In genomic region chr19:45508931-45509691, GRCh38 we compare ENCODE assay signal across 1 cellular context.
TF ChIP-seq lines count a peak whose summit lies in the region.

No MANE protein-coding gene starts in this region.

TF ChIP-seq in GM12878, 131 proteins besides CTCF, POLR2A, EP300 and RAD21 (continued from another document and continues in another):
- peak; percentile 40 for TF ChIP-seq BCL3 (IDR thresholded peaks at IDR 0.05; ENCODE audit: borderline replicate concordance, insufficient read depth, low read depth, low read length, poor library complexity, severe bottlenecking)
- TF ChIP-seq RAD51 (IDR thresholded peaks at IDR 0.05): no peak
- peak; percentile 67; the same call in 1 of the 2 replicates for TF ChIP-seq DPF2 (IDR thresholded peaks at IDR 0.05)
- TF ChIP-seq, protein P1, sequence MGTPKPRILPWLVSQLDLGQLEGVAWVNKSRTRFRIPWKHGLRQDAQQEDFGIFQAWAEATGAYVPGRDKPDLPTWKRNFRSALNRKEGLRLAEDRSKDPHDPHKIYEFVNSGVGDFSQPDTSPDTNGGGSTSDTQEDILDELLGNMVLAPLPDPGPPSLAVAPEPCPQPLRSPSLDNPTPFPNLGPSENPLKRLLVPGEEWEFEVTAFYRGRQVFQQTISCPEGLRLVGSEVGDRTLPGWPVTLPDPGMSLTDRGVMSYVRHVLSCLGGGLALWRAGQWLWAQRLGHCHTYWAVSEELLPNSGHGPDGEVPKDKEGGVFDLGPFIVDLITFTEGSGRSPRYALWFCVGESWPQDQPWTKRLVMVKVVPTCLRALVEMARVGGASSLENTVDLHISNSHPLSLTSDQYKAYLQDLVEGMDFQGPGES (IDR thresholded peaks at IDR 0.05): no peak
- TF ChIP-seq, protein P2, sequence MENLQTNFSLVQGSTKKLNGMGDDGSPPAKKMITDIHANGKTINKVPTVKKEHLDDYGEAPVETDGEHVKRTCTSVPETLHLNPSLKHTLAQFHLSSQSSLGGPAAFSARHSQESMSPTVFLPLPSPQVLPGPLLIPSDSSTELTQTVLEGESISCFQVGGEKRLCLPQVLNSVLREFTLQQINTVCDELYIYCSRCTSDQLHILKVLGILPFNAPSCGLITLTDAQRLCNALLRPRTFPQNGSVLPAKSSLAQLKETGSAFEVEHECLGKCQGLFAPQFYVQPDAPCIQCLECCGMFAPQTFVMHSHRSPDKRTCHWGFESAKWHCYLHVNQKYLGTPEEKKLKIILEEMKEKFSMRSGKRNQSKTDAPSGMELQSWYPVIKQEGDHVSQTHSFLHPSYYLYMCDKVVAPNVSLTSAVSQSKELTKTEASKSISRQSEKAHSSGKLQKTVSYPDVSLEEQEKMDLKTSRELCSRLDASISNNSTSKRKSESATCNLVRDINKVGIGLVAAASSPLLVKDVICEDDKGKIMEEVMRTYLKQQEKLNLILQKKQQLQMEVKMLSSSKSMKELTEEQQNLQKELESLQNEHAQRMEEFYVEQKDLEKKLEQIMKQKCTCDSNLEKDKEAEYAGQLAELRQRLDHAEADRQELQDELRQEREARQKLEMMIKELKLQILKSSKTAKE (IDR thresholded peaks at IDR 0.05; ENCODE audit: low read depth, poor library complexity, severe bottlenecking): peak; percentile 44
- TF ChIP-seq ZNF622 (IDR thresholded peaks at IDR 0.05): no peak
- TF ChIP-seq, protein P3, sequence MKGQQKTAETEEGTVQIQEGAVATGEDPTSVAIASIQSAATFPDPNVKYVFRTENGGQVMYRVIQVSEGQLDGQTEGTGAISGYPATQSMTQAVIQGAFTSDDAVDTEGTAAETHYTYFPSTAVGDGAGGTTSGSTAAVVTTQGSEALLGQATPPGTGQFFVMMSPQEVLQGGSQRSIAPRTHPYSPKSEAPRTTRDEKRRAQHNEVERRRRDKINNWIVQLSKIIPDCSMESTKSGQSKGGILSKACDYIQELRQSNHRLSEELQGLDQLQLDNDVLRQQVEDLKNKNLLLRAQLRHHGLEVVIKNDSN (IDR thresholded peaks at IDR 0.05; ENCODE audit: borderline replicate concordance, extremely low read length, insufficient read depth, low read depth, low read length): no peak
- TF ChIP-seq, protein P4, sequence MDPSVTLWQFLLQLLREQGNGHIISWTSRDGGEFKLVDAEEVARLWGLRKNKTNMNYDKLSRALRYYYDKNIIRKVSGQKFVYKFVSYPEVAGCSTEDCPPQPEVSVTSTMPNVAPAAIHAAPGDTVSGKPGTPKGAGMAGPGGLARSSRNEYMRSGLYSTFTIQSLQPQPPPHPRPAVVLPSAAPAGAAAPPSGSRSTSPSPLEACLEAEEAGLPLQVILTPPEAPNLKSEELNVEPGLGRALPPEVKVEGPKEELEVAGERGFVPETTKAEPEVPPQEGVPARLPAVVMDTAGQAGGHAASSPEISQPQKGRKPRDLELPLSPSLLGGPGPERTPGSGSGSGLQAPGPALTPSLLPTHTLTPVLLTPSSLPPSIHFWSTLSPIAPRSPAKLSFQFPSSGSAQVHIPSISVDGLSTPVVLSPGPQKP (IDR thresholded peaks at IDR 0.05; ENCODE audit: low read depth, low read length): peak; percentile 61; the same call in 1 of the 2 replicates
- TF ChIP-seq RUNX3 (IDR thresholded peaks at IDR 0.05; ENCODE audit: low read length): peak; percentile 79
- no peak for TF ChIP-seq NFYA (IDR thresholded peaks at IDR 0.05; ENCODE audit: borderline replicate concordance, low read depth, low read length)
- TF ChIP-seq YBX1 (IDR thresholded peaks at IDR 0.05): peak; percentile 68; the same call in 1 of the 2 replicates
- TF ChIP-seq SMAD5 (IDR thresholded peaks at IDR 0.05; ENCODE audit: low read depth): no peak
- no peak for TF ChIP-seq MAX (IDR thresholded peaks at IDR 0.05; ENCODE audit: low read depth, low read length)
- TF ChIP-seq CREM (IDR thresholded peaks at IDR 0.05; ENCODE audit: low read depth): peak; percentile 55; the same call in 1 of the 2 replicates
- no peak for TF ChIP-seq ZSCAN29 (IDR thresholded peaks at IDR 0.05)
- no peak for TF ChIP-seq CBFB (IDR thresholded peaks at IDR 0.05; ENCODE audit: low read depth)
- no peak for TF ChIP-seq NFIC (IDR thresholded peaks at IDR 0.05; ENCODE audit: low read depth, low read length)
- TF ChIP-seq TARDBP (IDR thresholded peaks at IDR 0.05; ENCODE audit: borderline replicate concordance): no peak
- TF ChIP-seq ZZZ3 (IDR thresholded peaks at IDR 0.05; ENCODE audit: control insufficient read depth, insufficient read length, low read depth): no peak
- TF ChIP-seq SRF (IDR thresholded peaks at IDR 0.05; ENCODE audit: low read depth in 2 of 2, low read length in 2 of 2): peak; percentile 87 to 97
- TF ChIP-seq SIN3A (IDR thresholded peaks at IDR 0.05; ENCODE audit: low read depth, low read length): 0 out of 2 replicates have a peak, but pooled peaks have one; percentile 50
- TF ChIP-seq SIX5 (IDR thresholded peaks at IDR 0.05; ENCODE audit: low read depth, low read length, severe bottlenecking): no peak
- no peak for TF ChIP-seq ZNF274 (IDR thresholded peaks at IDR 0.05; ENCODE audit: insufficient read depth, insufficient read length)
- TF ChIP-seq SMAD1 (IDR thresholded peaks at IDR 0.05; ENCODE audit: low read depth, partially characterized antibody): no peak
- peak; percentile 61 for TF ChIP-seq NBN (IDR thresholded peaks at IDR 0.05)
- 0 out of 2 replicates have a peak, but pooled peaks have one; percentile 38 for TF ChIP-seq TCF12 (IDR thresholded peaks at IDR 0.05; ENCODE audit: low read depth, low read length)
- TF ChIP-seq ESRRA (IDR thresholded peaks at IDR 0.05; ENCODE audit: low read length): no peak
- TF ChIP-seq, protein P5, sequence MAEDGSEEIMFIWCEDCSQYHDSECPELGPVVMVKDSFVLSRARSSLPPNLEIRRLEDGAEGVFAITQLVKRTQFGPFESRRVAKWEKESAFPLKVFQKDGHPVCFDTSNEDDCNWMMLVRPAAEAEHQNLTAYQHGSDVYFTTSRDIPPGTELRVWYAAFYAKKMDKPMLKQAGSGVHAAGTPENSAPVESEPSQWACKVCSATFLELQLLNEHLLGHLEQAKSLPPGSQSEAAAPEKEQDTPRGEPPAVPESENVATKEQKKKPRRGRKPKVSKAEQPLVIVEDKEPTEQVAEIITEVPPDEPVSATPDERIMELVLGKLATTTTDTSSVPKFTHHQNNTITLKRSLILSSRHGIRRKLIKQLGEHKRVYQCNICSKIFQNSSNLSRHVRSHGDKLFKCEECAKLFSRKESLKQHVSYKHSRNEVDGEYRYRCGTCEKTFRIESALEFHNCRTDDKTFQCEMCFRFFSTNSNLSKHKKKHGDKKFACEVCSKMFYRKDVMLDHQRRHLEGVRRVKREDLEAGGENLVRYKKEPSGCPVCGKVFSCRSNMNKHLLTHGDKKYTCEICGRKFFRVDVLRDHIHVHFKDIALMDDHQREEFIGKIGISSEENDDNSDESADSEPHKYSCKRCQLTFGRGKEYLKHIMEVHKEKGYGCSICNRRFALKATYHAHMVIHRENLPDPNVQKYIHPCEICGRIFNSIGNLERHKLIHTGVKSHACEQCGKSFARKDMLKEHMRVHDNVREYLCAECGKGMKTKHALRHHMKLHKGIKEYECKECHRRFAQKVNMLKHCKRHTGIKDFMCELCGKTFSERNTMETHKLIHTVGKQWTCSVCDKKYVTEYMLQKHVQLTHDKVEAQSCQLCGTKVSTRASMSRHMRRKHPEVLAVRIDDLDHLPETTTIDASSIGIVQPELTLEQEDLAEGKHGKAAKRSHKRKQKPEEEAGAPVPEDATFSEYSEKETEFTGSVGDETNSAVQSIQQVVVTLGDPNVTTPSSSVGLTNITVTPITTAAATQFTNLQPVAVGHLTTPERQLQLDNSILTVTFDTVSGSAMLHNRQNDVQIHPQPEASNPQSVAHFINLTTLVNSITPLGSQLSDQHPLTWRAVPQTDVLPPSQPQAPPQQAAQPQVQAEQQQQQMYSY (CRISPR knock-in tag; IDR thresholded peaks at IDR 0.05): no peak
- TF ChIP-seq ZBTB40 (IDR thresholded peaks at IDR 0.05; ENCODE audit: borderline replicate concordance): 0 out of 2 replicates have a peak, but pooled peaks have one; percentile 14
- TF ChIP-seq ATF7 (IDR thresholded peaks at IDR 0.05; ENCODE audit: low read depth): peak; percentile 51; the same call in 1 of the 2 replicates
- peak; percentile 81; the same call in 1 of the 2 replicates for TF ChIP-seq PAX5 (IDR thresholded peaks at IDR 0.05; ENCODE audit: borderline replicate concordance, low read depth, low read length)
- peak; percentile 71 for TF ChIP-seq MTA2 (IDR thresholded peaks at IDR 0.05; ENCODE audit: low read depth)
- no peak for TF ChIP-seq RBBP5 (conservative IDR thresholded peaks at IDR 0.05)
- TF ChIP-seq ETV6 (conservative IDR thresholded peaks at IDR 0.05 in 1 of 2, IDR thresholded peaks at IDR 0.05 in 1 of 2; ENCODE audit: borderline replicate concordance in 1 of 2, low read depth in 1 of 2): peak in 1 of 2 experiments; percentile 83; a peak in 2 of 4 replicates
- TF ChIP-seq ZNF592 (IDR thresholded peaks at IDR 0.05): no peak
- no peak for TF ChIP-seq BACH1 (IDR thresholded peaks at IDR 0.05; ENCODE audit: borderline replicate concordance)
- peak; percentile 80 for TF ChIP-seq RELA (IDR thresholded peaks at IDR 0.05; ENCODE audit: borderline replicate concordance, partially characterized antibody)
